ENCODE assay signal across 14 cellular contexts in genomic region chr3:171446801-171447578, GRCh38. TPM values are rescaled to one million over a fixed set of nuclear protein-coding genes. Genes with fewer than 3 reads are reported as not detected.
DNase-seq lines count a peak whose midpoint lies in the region; ATAC-seq and TF ChIP-seq lines count a peak whose summit lies in the region.
"Had no signal": no experiment of that assay in that cellular context is flagged by ENCODE, and none has a peak within 500 bp of the region (broad histone marks: within the 10 kb centered on the region; RNA-seq: fewer than 3 reads in every experiment).

No MANE protein-coding gene starts in this region.

- TF ChIP-seq CTCF in A673 (conservative IDR thresholded peaks at IDR 0.05; ENCODE audit: low read depth, low read length) = no peak
- TF ChIP-seq CTCF in RWPE2 (IDR thresholded peaks at IDR 0.05; ENCODE audit: poor library complexity, severe bottlenecking) = no peak
- TF ChIP-seq CTCF in fibroblast of pulmonary artery (IDR thresholded peaks at IDR 0.05; ENCODE audit: low read length, missing control alignments) = no peak

- H3K9me3 ChIP-seq in A673 (ENCODE audit: low read depth, low read length, poor library complexity, severe bottlenecking) (no peaks in the 10 kb centered on the region), RWPE2 (ENCODE audit: severe bottlenecking) (no peaks in the 10 kb centered on the region)
- H3K9me3 ChIP-seq: Peyer's patch had no signal

- H3K4me3 ChIP-seq in A673 (ENCODE audit: low read depth, low read length, poor library complexity, severe bottlenecking) (no peak overlapping the region), RWPE2 (ENCODE audit: severe bottlenecking) (no peak overlapping the region), fibroblast of pulmonary artery (replicated peaks; ENCODE audit: low read depth, low read length) (no peak overlapping the region)
- H3K4me3 ChIP-seq: Peyer's patch had no signal

- POLR2A ChIA-PET in A673 (lab: Charles Lee; ENCODE audit: low non-redundant PET) = no interaction called here

- H3K36me3 ChIP-seq in A673 (ENCODE audit: insufficient read depth, low read length, poor library complexity, severe bottlenecking) (no peaks in the 10 kb centered on the region), RWPE2 (ENCODE audit: low read depth) (no peaks in the 10 kb centered on the region)
- H3K36me3 ChIP-seq: Peyer's patch had no signal

- no peaks in the 10 kb centered on the region for H3K27me3 ChIP-seq in A673 (replicated peaks; ENCODE audit: insufficient read depth, low read depth, low read length, poor library complexity)
- H3K27me3 ChIP-seq in RWPE2 (ENCODE audit: insufficient read depth, poor library complexity, severe bottlenecking) = no peaks in the 10 kb centered on the region
- H3K27me3 ChIP-seq: Peyer's patch had no signal

- DNase-seq in A673 (ENCODE audit: low spot score) (peak; percentile 44), GM04503 (ENCODE audit: low read depth) (peak; percentile 34), RWPE2 (ENCODE audit: low spot score) (no peak), fibroblast of pulmonary artery (ENCODE audit: low read depth) (peak; percentile 51), RPMI8226 (no peak), T-helper 2 cell (no peak)
- DNase-seq in activated naive CD4-positive, alpha-beta T cell (lab: John Stamatoyannopoulos, UW) = no peak
- DNase-seq: activated CD4-positive, alpha-beta T cell treated with anti-CD3 and anti-CD28 coated beads, Interleukin-2, amount 50 U/mL, for 4 hours; amniotic stem cell; Calu3; left cardiac atrium; NCI-H1417 treated with DMSO at 0.1 percent for 48 hours had no signal

- ATAC-seq in RWPE2 (ENCODE audit: low read depth) (peak; percentile 97), HG03025 (IDR thresholded peaks at IDR 0.05; ENCODE audit: low FRiP score, unreplicated experiment) (no peak)

- H3K4me1 ChIP-seq in A673 (ENCODE audit: insufficient read depth, low read length, poor library complexity, severe bottlenecking) = no peaks in the 10 kb centered on the region
- H3K4me1 ChIP-seq in RWPE2 (ENCODE audit: insufficient read depth, poor library complexity, severe bottlenecking) = peaks cover 13% of the 10 kb centered on the region

- intact Hi-C loops in A673 (cut with micrococcal nuclease; ENCODE audit: unreplicated experiment) = no loop called here

- CTCF ChIA-PET in A673 (lab: Charles Lee) = no interaction called here

- H3K27ac ChIP-seq in A673 (ENCODE audit: low read depth, low read length, poor library complexity, severe bottlenecking) = no peak overlapping the region
- peak overlapping the region; percentile 35 for H3K27ac ChIP-seq in RWPE2 (ENCODE audit: poor library complexity, severe bottlenecking)
- H3K27ac ChIP-seq: Peyer's patch had no signal

- BruUV-seq in A673 (replicated peaks; lab: Mats Ljungman, UMichigan) = no TSS peak

RNA-seq across cellular contexts. Expression of gene TNIK, which starts 13.2 kb away (rescaled TPM):
- total RNA-seq in A673 (2021) = 0.69 and 1.5 TPM in 2 replicates

Comparison
In these comparisons a context has a peak if more than half of its experiments do, and no peak if none do; other contexts are left out.
1. DNase-seq: peak in A673 (single experiment), GM04503 (single experiment) and fibroblast of pulmonary artery (single experiment); none in RWPE2 (single experiment), activated naive CD4-positive, alpha-beta T cell (0 of 4), RPMI8226 (single experiment) and T-helper 2 cell (0 of 5).